Comparison of ENCODE assay signal across 8 cellular contexts in the genomic region with DNA sequence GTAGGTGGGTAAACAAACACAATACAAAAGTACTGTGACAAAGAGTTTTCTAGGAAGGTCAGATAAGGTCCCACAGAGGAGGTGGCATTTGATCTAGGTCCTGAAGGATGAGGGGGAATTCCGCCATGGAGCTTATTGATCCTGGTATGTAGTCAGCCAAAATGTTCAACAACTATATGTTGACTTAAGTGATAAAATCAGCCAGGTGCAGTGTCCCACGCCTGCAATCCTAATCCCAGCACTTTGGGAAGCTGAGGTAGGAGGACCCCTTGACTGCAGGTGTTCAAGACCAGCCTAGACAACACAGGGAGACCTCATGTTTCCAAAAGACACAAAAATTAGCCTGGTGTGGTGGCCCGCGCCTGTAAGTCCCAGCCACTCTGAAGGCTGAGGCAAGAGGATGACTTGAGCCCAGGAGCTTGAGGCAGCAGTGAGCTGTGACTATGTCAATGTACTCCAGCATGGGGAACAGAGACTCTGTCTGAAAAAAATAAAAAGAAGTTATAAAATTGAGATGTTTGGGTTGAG. TPM values are rescaled to one million over a fixed set of nuclear protein-coding genes. Genes with fewer than 3 reads are reported as not detected.
DNase-seq lines count a peak whose midpoint lies in the region; ATAC-seq and TF ChIP-seq lines count a peak whose summit lies in the region.

No MANE protein-coding gene starts in this region.

- H3K27me3 Mint-ChIP-seq in neural progenitor cell (ENCODE audit: insufficient read depth, low read depth), result no peaks in the 10 kb centered on the region

- H3K4me2 ChIP-seq in mesenchymal stem cell (ENCODE audit: low read length, poor library complexity, severe bottlenecking) (no peak overlapping the region), neural progenitor cell (no peak overlapping the region)

- no peak overlapping the region for H2AFZ ChIP-seq in mesenchymal stem cell (ENCODE audit: low read depth, low read length)
- H2AFZ ChIP-seq in neural progenitor cell (replicated peaks), result no peak overlapping the region

- H2BK120ac ChIP-seq in mesenchymal stem cell (ENCODE audit: low read depth, low read length), result peak overlapping the region; percentile 73

- peak overlapping the region; percentile 86 for H3K9ac ChIP-seq in mesenchymal stem cell (ENCODE audit: low read length)
- H3K9ac ChIP-seq in neural progenitor cell, result no peak overlapping the region

- CTCF ChIA-PET in RWPE1 (lab: Yijun Ruan, JAX), result interaction anchor here (0.6 to 1.7 kb wide), 10 partner anchors 10 to 337 kb away, joined by 3 to 12 read pairs (median 3); a partner anchor contains a TSS

- H3F3A ChIP-seq in neural progenitor cell (ENCODE audit: low read depth), result no peaks in the 10 kb centered on the region

- H3K23ac ChIP-seq in mesenchymal stem cell (ENCODE audit: low read length in 2 of 2), result no peak overlapping the region

- H2BK5ac ChIP-seq in mesenchymal stem cell (ENCODE audit: low read depth, low read length, poor library complexity, severe bottlenecking), result no peak overlapping the region

- H3K27me3 ChIP-seq in mesenchymal stem cell (ENCODE audit: control insufficient read depth in 1 of 2, insufficient read depth in 1 of 2, low read length in 2 of 2) (no peaks in the 10 kb centered on the region), neural progenitor cell (no peaks in the 10 kb centered on the region)

- no peak overlapping the region for H3K4me3 Mint-ChIP-seq in neural progenitor cell

- H4K91ac ChIP-seq in mesenchymal stem cell (ENCODE audit: low read length), result no peak overlapping the region

- H3K27ac ChIP-seq in mesenchymal stem cell (ENCODE audit: low read length, poor library complexity, severe bottlenecking), result no peak overlapping the region
- no peak overlapping the region for H3K27ac ChIP-seq in RWPE1
- no peak overlapping the region for H3K27ac ChIP-seq in neural progenitor cell

- TF ChIP-seq CTCF in RWPE1 (conservative IDR thresholded peaks at IDR 0.05; ENCODE audit: low read depth), result no peak
- TF ChIP-seq CTCF in neural progenitor cell (IDR thresholded peaks at IDR 0.05), result no peak

- H3K79me2 ChIP-seq in neural progenitor cell (ENCODE audit: low read depth), result no peaks in the 10 kb centered on the region

- WGBS in mesenchymal stem cell, result 82% methylated on average over 4 of the region's 4 CpGs

- H3K9me3 ChIP-seq in mesenchymal stem cell (ENCODE audit: control insufficient read depth, low read length) (no peaks in the 10 kb centered on the region), neural progenitor cell (ENCODE audit: low read depth) (no peaks in the 10 kb centered on the region)

- H4K8ac ChIP-seq in mesenchymal stem cell (ENCODE audit: low read length), result peak overlapping the region; percentile 60

- H3K36me3 ChIP-seq in mesenchymal stem cell (ENCODE audit: control insufficient read depth in 1 of 2, insufficient read depth in 2 of 2, low read depth in 1 of 2, low read length in 2 of 2), result no peaks in the 10 kb centered on the region
- no peaks in the 10 kb centered on the region for H3K36me3 ChIP-seq in neural progenitor cell

- DNase-seq in HuH-7 (ENCODE audit: low spot score) (peak; percentile 21), mesenchymal stem cell (no peak), RWPE1 (ENCODE audit: low spot score) (no peak), neural progenitor cell (ENCODE audit: low spot score) (no peak), NCI-H446 treated with DMSO at 0.1 percent for 48 hours (lab: John Stamatoyannopoulos, UW) (no peak), medulla oblongata (ENCODE audit: extremely low spot score) (no peak)

- no peak overlapping the region for H2AK5ac ChIP-seq in mesenchymal stem cell (ENCODE audit: low read length, severe bottlenecking)

- no peak overlapping the region for H2BK15ac ChIP-seq in mesenchymal stem cell (ENCODE audit: low read depth, poor library complexity, severe bottlenecking)

- peak overlapping the region; percentile 2 to 67 for H3K18ac ChIP-seq in mesenchymal stem cell (ENCODE audit: low read depth in 1 of 2, low read length in 2 of 2)

- H3K4ac ChIP-seq in mesenchymal stem cell (ENCODE audit: low read depth in 1 of 2, low read length in 2 of 2), result no peak overlapping the region

- H3K4me3 ChIP-seq in mesenchymal stem cell (ENCODE audit: insufficient read depth in 1 of 2, low read depth in 1 of 2, low read length in 2 of 2), result no peak overlapping the region
- no peak overlapping the region for H3K4me3 ChIP-seq in neural progenitor cell

- H3K79me1 ChIP-seq in mesenchymal stem cell (replicated peaks; ENCODE audit: low read length, poor library complexity, severe bottlenecking), result no peaks in the 10 kb centered on the region

- H3K27ac Mint-ChIP-seq in neural progenitor cell, result no peak overlapping the region

- H3K4me1 Mint-ChIP-seq in neural progenitor cell, result no peaks in the 10 kb centered on the region

- no peaks in the 10 kb centered on the region for H3K9me3 Mint-ChIP-seq in neural progenitor cell

- peak overlapping the region in 1 of 2 experiments; percentile 61 for H2BK12ac ChIP-seq in mesenchymal stem cell (ENCODE audit: low read length in 2 of 2)

- POLR2A ChIA-PET in RWPE1 (lab: Yijun Ruan, JAX; ENCODE audit: low non-redundant PET), result no interaction called here

- no peak overlapping the region for H3K14ac ChIP-seq in mesenchymal stem cell (ENCODE audit: low read length in 2 of 2)

- ATAC-seq in GM18873 (IDR thresholded peaks at IDR 0.05; ENCODE audit: low FRiP score, unreplicated experiment) (peak; percentile 12), GM21825 (IDR thresholded peaks at IDR 0.05; ENCODE audit: unreplicated experiment) (peak; percentile 38)

- no peaks in the 10 kb centered on the region for H4K20me1 ChIP-seq in neural progenitor cell (ENCODE audit: low read depth)

- no peaks in the 10 kb centered on the region for H3K36me3 Mint-ChIP-seq in neural progenitor cell

- H3K4me1 ChIP-seq in mesenchymal stem cell (ENCODE audit: control insufficient read depth, insufficient read depth, low read depth, low read length), result peaks cover 2% of the 10 kb centered on the region
- no peaks in the 10 kb centered on the region for H3K4me1 ChIP-seq in neural progenitor cell

RNA-seq across cellular contexts. Expression of a gene that starts 46.4 kb away (rescaled TPM):
- polyA plus RNA-seq in mesenchymal stem cell (2013, experiment 1 of 2), result 128 TPM
- polyA plus RNA-seq in mesenchymal stem cell (2013, experiment 2 of 2), result 127 TPM
- total RNA-seq in neural progenitor cell (ENCODE audit: low replicate concordance), result 55.3 and 58.8 TPM in 2 replicates

RNA-seq across cellular contexts. Expression of a gene that starts 56.8 kb away (rescaled TPM):
- 14.6 TPM for polyA plus RNA-seq in mesenchymal stem cell (2013, experiment 1 of 2)
- 13.9 TPM for polyA plus RNA-seq in mesenchymal stem cell (2013, experiment 2 of 2)
- total RNA-seq in neural progenitor cell (ENCODE audit: low replicate concordance), result 40.7 and 73.4 TPM in 2 replicates
